12 cellular contexts compared by ENCODE assay signal in genomic region chr13:28313579-28313978, GRCh38.
DNase-seq lines count a peak whose midpoint lies in the region; ATAC-seq and TF ChIP-seq lines count a peak whose summit lies in the region.
"Had no signal": no experiment of that assay in that cellular context is flagged by ENCODE, and none has a peak within 500 bp of the region (broad histone marks: within the 10 kb centered on the region; RNA-seq: fewer than 3 reads in every experiment).

No MANE protein-coding gene starts in this region.

- H3K79me2 ChIP-seq in OCI-LY3 (ENCODE audit: low read length): no peaks in the 10 kb centered on the region

- H3K4me1 ChIP-seq in OCI-LY3 (ENCODE audit: low read length): no peaks in the 10 kb centered on the region
- H3K4me1 ChIP-seq: right lobe of liver had no signal

- H3K4me2 ChIP-seq in OCI-LY3 (ENCODE audit: low read length): no peak overlapping the region

- H3K9me3 ChIP-seq in OCI-LY3 (ENCODE audit: insufficient read depth, low read length): no peaks in the 10 kb centered on the region
- H3K9me3 ChIP-seq: right lobe of liver had no signal

- H2AFZ ChIP-seq in OCI-LY3 (ENCODE audit: low read depth, low read length): no peak overlapping the region

- H4K20me1 ChIP-seq in OCI-LY3 (ENCODE audit: insufficient read depth, low read length): no peaks in the 10 kb centered on the region

- no peak for ATAC-seq in HG03354 (IDR thresholded peaks at IDR 0.05; ENCODE audit: poor library complexity, severe bottlenecking, unreplicated experiment)
- ATAC-seq: right lobe of liver had no signal

- H3K27me3 ChIP-seq in GM06990 (replicated peaks; ENCODE audit: control insufficient read depth, insufficient read depth, low read length): no peaks in the 10 kb centered on the region
- no peaks in the 10 kb centered on the region for H3K27me3 ChIP-seq in OCI-LY3 (ENCODE audit: low read depth, low read length)
- H3K27me3 ChIP-seq: right lobe of liver had no signal

- H3K4me3 ChIP-seq in AG09309 (ENCODE audit: control insufficient read depth, low read depth, low read length): no peak overlapping the region
- no peak overlapping the region for H3K4me3 ChIP-seq in GM06990 (replicated peaks; ENCODE audit: low read depth, low read length)
- H3K4me3 ChIP-seq in OCI-LY3 (ENCODE audit: low read length): no peak overlapping the region
- H3K4me3 ChIP-seq: right lobe of liver had no signal

- no peak for DNase-seq in AG09309 (ENCODE audit: low read depth)
- no peak for DNase-seq in GM06990 (ENCODE audit: extremely low read depth, insufficient read length)
- DNase-seq in fibroblast of peridontal ligament (ENCODE audit: extremely low read depth): peak; percentile 50
- DNase-seq in midbrain (lab: John Stamatoyannopoulos, UW): no peak
- DNase-seq in activated CD8-positive, alpha-beta memory T cell treated with anti-CD3 and anti-CD28 coated beads for 24 hours: no peak
- DNase-seq in NCI-H1105 (lab: John Stamatoyannopoulos, UW): no peak
- DNase-seq: immature natural killer cell, NCI-H1436, right lobe of liver, T-helper 9 cell had no signal

- H3K36me3 ChIP-seq in GM06990 (ENCODE audit: control insufficient read depth, insufficient read depth, low read length): no peaks in the 10 kb centered on the region
- no peaks in the 10 kb centered on the region for H3K36me3 ChIP-seq in OCI-LY3 (replicated peaks; ENCODE audit: low read depth, low read length)
- H3K36me3 ChIP-seq: right lobe of liver had no signal

- TF ChIP-seq CTCF in AG09309 (IDR thresholded peaks at IDR 0.05; ENCODE audit: control insufficient read depth, insufficient read depth, low read depth, low read length, missing control alignments) (peak; percentile 47), GM06990 (IDR thresholded peaks at IDR 0.05; ENCODE audit: insufficient read depth, low read length, poor library complexity, severe bottlenecking) (peak; percentile 9), OCI-LY3 (IDR thresholded peaks at IDR 0.05; ENCODE audit: low read depth, low read length) (peak; percentile 56)

- H3K27ac ChIP-seq in OCI-LY3 (ENCODE audit: low read length): no peak overlapping the region
- H3K27ac ChIP-seq: right lobe of liver had no signal

- H3K9ac ChIP-seq in OCI-LY3 (ENCODE audit: low read length): no peak overlapping the region
